In the genomic region with DNA sequence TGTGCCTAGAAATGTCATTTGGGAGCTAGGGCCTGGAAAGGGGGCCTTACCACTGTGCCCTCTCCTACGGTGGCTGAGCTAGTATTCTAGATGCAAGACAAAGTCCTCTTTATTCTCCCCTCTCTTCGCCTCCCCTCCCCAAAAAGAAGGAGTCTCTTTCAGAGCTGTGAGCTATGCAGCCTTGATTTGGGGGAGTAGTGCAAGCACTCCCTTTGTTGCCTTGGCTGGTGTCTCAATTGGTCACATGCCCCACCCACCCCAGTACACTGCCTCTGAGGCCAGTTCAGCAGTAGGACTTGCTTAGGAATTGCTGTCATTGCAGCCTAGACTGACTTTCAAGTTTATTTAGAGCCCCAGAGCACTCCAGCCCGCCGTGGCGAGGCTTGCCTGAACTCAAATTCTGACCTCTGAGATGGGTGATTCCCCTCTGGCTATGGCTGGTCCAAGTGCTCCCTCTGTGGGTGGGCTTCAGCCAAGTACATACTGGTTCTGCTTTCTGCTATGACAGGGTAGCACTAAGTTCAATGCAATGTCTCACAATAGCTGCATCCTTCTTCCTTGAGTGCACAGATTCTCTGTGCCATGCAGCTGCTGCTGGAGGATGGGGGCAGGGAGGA, we compare ENCODE assay signal across 8 cellular contexts. TPM values are rescaled to one million over a fixed set of nuclear protein-coding genes. Genes with fewer than 3 reads are reported as not detected.
DNase-seq lines count a peak whose midpoint lies in the region; ATAC-seq, FAIRE-seq and TF ChIP-seq lines count a peak whose summit lies in the region.

No MANE protein-coding gene starts in this region.

- peak; percentile 78 for TF ChIP-seq RAD21 in HepG2 (CRISPR knock-in tag; IDR thresholded peaks at IDR 0.05)

- no peaks in the 10 kb centered on the region for H4K20me1 ChIP-seq in HepG2 (ENCODE audit: insufficient read depth, low read length)

- FAIRE-seq in HepG2 (lab: Jason Lieb, UNC) = peak; percentile 53

- H3K4me3 ChIP-seq in HepG2 (replicated peaks in 1 of 3; ENCODE audit: insufficient read depth in 1 of 3, low read depth in 2 of 3, low read length in 3 of 3) (peak overlapping the region in 1 of 3 experiments; percentile 14; a peak in 1 of 6 replicates), vagina (no peak overlapping the region)

- TF ChIP-seq CTCF in HepG2 (CRISPR knock-in tag; IDR thresholded peaks at IDR 0.05) (peak; percentile 94), vagina (IDR thresholded peaks at IDR 0.05) (no peak)

- no TSS peak for BruUV-seq in HepG2 (replicated peaks; lab: Mats Ljungman, UMichigan)

- H3K4me1 ChIP-seq in HepG2 (ENCODE audit: insufficient read depth, low read length) (peaks cover 10% of the 10 kb centered on the region), vagina (no peaks in the 10 kb centered on the region)

- H3K9me3 ChIP-seq in HepG2 (ENCODE audit: low read length) (no peaks in the 10 kb centered on the region), vagina (no peaks in the 10 kb centered on the region)

- no peaks in the 10 kb centered on the region for H3K79me2 ChIP-seq in HepG2 (ENCODE audit: insufficient read depth, low read length)

- intact Hi-C loops in HepG2 (cut with micrococcal nuclease; ENCODE audit: unreplicated experiment) = loop anchor here (1.0 to 5.0 kb wide), 2 partner anchors 37 to 102 kb away; a partner anchor contains a TSS
- intact Hi-C loops in vagina (cut with DNase I) = no loop called here

- peak; percentile 24 for DNase-seq in NCI-H146 (lab: John Stamatoyannopoulos, UW)
- no peak for DNase-seq in NCI-H146 treated with DMSO at 0.1 percent for 48 hours (lab: John Stamatoyannopoulos, UW; ENCODE audit: unreplicated experiment)
- DNase-seq in activated CD4-positive, alpha-beta T cell treated with anti-CD3 and anti-CD28 coated beads, Interleukin-2, amount 50 U/mL, for 48 hours = peak; percentile 36 to 47
- peak; percentile 74 for DNase-seq in HepG2 (ENCODE audit: low spot score)
- DNase-seq in vagina (ENCODE audit: extremely low spot score in 2 of 2) = no peak
- no peak for DNase-seq in HuH-7.5 (ENCODE audit: low spot score)

- TF ChIP-seq POLR2A in HepG2 (IDR thresholded peaks at IDR 0.05; ENCODE audit: insufficient read depth in 1 of 2, low read depth in 2 of 2, low read length in 2 of 2) (no peak), vagina (IDR thresholded peaks at IDR 0.05) (no peak)

- POLR2A ChIA-PET in HepG2 (lab: Yijun Ruan, JAX) = interaction anchor here (0.9 to 1.8 kb wide), 2 partner anchors 37 to 366 kb away, joined by 4 to 6 read pairs; a partner anchor contains a TSS

- H3K36me3 ChIP-seq in HepG2 (replicated peaks in 1 of 2; ENCODE audit: control insufficient read depth in 1 of 2, insufficient read depth in 2 of 2, low read length in 2 of 2) = no peaks in the 10 kb centered on the region
- H3K36me3 ChIP-seq in vagina = no peaks in the 10 kb centered on the region

- no peak overlapping the region for H2AFZ ChIP-seq in HepG2 (ENCODE audit: low read length)

- no peak overlapping the region for H3K27ac ChIP-seq in HepG2 (ENCODE audit: extremely low read length, insufficient read depth, low read length)
- no peak overlapping the region for H3K27ac ChIP-seq in vagina

- in situ Hi-C loops in HepG2 (cut with HindIII; ENCODE audit: extremely low pct_ligation_motif_present, low pct_unique_long_range_greater_than_20kb) = no loop called here

- CTCF ChIA-PET in HepG2 (lab: Yijun Ruan, JAX; ENCODE audit: low intra/inter-chr PET ratio, low total read pairs) = no interaction called here

- TF ChIP-seq EP300 in HepG2 (IDR thresholded peaks at IDR 0.05; ENCODE audit: low read depth in 2 of 2, low read length in 2 of 2) (no peak), HepG2 (CRISPR knock-in tag; IDR thresholded peaks at IDR 0.05; ENCODE audit: borderline replicate concordance) (no peak)

- no peaks in the 10 kb centered on the region for H3K27me3 ChIP-seq in HepG2 (ENCODE audit: control insufficient read depth in 1 of 2, insufficient read depth in 2 of 2, low read length in 2 of 2)
- H3K27me3 ChIP-seq in vagina = no peaks in the 10 kb centered on the region

- 7% methylated on average over 5 of the region's 5 CpGs for WGBS in HepG2 (ENCODE audit: low lambda C conversion rate)

- H3K9ac ChIP-seq in HepG2 (ENCODE audit: insufficient read depth, low read depth, low read length) = no peak overlapping the region

- H3K4me2 ChIP-seq in HepG2 (ENCODE audit: low read depth, low read length) = peak overlapping the region; percentile 58

- peak; percentile 98 for ATAC-seq in GM21360 (IDR thresholded peaks at IDR 0.05; ENCODE audit: unreplicated experiment)
- peak; percentile 97 for ATAC-seq in HG03442 (IDR thresholded peaks at IDR 0.05; ENCODE audit: unreplicated experiment)
- peak; percentile 93 for ATAC-seq in HepG2

TF ChIP-seq in HepG2, 621 proteins besides CTCF, POLR2A, EP300 and RAD21 (continues in another document):
- TF ChIP-seq, protein P1, sequence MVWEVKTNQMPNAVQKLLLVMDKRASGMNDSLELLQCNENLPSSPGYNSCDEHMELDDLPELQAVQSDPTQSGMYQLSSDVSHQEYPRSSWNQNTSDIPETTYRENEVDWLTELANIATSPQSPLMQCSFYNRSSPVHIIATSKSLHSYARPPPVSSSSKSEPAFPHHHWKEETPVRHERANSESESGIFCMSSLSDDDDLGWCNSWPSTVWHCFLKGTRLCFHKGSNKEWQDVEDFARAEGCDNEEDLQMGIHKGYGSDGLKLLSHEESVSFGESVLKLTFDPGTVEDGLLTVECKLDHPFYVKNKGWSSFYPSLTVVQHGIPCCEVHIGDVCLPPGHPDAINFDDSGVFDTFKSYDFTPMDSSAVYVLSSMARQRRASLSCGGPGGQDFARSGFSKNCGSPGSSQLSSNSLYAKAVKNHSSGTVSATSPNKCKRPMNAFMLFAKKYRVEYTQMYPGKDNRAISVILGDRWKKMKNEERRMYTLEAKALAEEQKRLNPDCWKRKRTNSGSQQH (CRISPR knock-in tag; IDR thresholded peaks at IDR 0.05; ENCODE audit: low read depth) = no peak
- TF ChIP-seq ZSCAN29 (CRISPR knock-in tag; conservative IDR thresholded peaks at IDR 0.05) (no peak), ZNF501 (CRISPR knock-in tag; IDR thresholded peaks at IDR 0.05) (peak; percentile 53; the same call in 1 of the 2 replicates), ZFP36L1 (CRISPR knock-in tag; IDR thresholded peaks at IDR 0.05) (0 out of 2 replicates have a peak, but pooled peaks have one; percentile 70), GZF1 (CRISPR knock-in tag; IDR thresholded peaks at IDR 0.05) (no peak), ZNF841 (CRISPR knock-in tag; IDR thresholded peaks at IDR 0.05; ENCODE audit: borderline replicate concordance) (no peak), ZNF263 (CRISPR knock-in tag; IDR thresholded peaks at IDR 0.05) (peak; percentile 43; the same call in 1 of the 2 replicates)
- TF ChIP-seq, protein P2, sequence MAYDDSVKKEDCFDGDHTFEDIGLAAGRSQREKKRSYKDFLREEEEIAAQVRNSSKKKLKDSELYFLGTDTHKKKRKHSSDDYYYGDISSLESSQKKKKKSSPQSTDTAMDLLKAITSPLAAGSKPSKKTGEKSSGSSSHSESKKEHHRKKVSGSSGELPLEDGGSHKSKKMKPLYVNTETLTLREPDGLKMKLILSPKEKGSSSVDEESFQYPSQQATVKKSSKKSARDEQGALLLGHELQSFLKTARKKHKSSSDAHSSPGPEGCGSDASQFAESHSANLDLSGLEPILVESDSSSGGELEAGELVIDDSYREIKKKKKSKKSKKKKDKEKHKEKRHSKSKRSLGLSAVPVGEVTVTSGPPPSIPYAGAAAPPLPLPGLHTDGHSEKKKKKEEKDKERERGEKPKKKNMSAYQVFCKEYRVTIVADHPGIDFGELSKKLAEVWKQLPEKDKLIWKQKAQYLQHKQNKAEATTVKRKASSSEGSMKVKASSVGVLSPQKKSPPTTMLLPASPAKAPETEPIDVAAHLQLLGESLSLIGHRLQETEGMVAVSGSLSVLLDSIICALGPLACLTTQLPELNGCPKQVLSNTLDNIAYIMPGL (CRISPR knock-in tag; IDR thresholded peaks at IDR 0.05; ENCODE audit: borderline replicate concordance in 1 of 2, low read depth in 1 of 2) = peak; percentile 58 to 65; a peak in 2 of 4 replicates
- TF ChIP-seq, protein P3, sequence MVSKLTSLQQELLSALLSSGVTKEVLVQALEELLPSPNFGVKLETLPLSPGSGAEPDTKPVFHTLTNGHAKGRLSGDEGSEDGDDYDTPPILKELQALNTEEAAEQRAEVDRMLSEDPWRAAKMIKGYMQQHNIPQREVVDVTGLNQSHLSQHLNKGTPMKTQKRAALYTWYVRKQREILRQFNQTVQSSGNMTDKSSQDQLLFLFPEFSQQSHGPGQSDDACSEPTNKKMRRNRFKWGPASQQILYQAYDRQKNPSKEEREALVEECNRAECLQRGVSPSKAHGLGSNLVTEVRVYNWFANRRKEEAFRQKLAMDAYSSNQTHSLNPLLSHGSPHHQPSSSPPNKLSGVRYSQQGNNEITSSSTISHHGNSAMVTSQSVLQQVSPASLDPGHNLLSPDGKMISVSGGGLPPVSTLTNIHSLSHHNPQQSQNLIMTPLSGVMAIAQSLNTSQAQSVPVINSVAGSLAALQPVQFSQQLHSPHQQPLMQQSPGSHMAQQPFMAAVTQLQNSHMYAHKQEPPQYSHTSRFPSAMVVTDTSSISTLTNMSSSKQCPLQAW (CRISPR knock-in tag; IDR thresholded peaks at IDR 0.05) = peak; percentile 73

RNA-seq across cellular contexts. Expression of a gene that starts 37.0 kb away (rescaled TPM):
- total RNA-seq in HepG2 (2016; rRNA removed; fragmentation: Illumina TruSeq; extraction: Trizol) (15.5 and 23.3 TPM in 2 replicates), vagina (11.5 TPM)
- total RNA-seq in HepG2 (2016; cell fraction: cytosol; rRNA removed; fragmentation: Illumina TruSeq; extraction: Trizol; ENCODE audit: low read depth) = 1.6 and 1.8 TPM in 2 replicates
- total RNA-seq in HepG2 (2016; cell fraction: insoluble cytoplasmic fraction; rRNA removed; fragmentation: Illumina TruSeq; extraction: Trizol) = 17.5 and 22.7 TPM in 2 replicates
- 5.6 and 7.4 TPM in 2 replicates for total RNA-seq in HepG2 (2016; cell fraction: membrane; rRNA removed; fragmentation: Illumina TruSeq; extraction: Trizol)
- 12.8 and 13.0 TPM in 2 replicates for total RNA-seq in HepG2 (2016; cell fraction: nucleus; rRNA removed; fragmentation: Illumina TruSeq; extraction: Trizol)
- polyA plus RNA-seq in HepG2 (2011; rRNA removed) = 15.2 and 16.9 TPM in 2 replicates
- polyA plus RNA-seq in HepG2 (2011; cell fraction: cytosol; rRNA removed) = 7.6 and 10.6 TPM in 2 replicates
- polyA plus RNA-seq in HepG2 (2011; cell fraction: nucleus; rRNA removed) = 8.6 and 9.8 TPM in 2 replicates
- polyA plus RNA-seq in HepG2 (2012) = 13.5 and 16.7 TPM in 2 replicates
- polyA plus RNA-seq in HepG2 (2016; cell fraction: cytosol; fragmentation: Illumina TruSeq; extraction: Trizol; ENCODE audit: low read depth) = 0.57 and 0.70 TPM in 2 replicates
- polyA plus RNA-seq in HepG2 (2016; cell fraction: insoluble cytoplasmic fraction; fragmentation: Illumina TruSeq; extraction: Trizol; ENCODE audit: low read depth) = 15.9 and 16.0 TPM in 2 replicates
- 2.2 and 2.6 TPM in 2 replicates for polyA plus RNA-seq in HepG2 (2016; cell fraction: membrane; fragmentation: Illumina TruSeq; extraction: Trizol; ENCODE audit: low read depth)
- polyA plus RNA-seq in HepG2 (2016; cell fraction: nucleus; fragmentation: Illumina TruSeq; extraction: Trizol; ENCODE audit: insufficient read depth, low read depth) = 11.2 and 12.2 TPM in 2 replicates
- polyA minus RNA-seq in HepG2 (2011; rRNA and poly(A)+ RNA removed; ENCODE audit: low replicate concordance) = 30.5 and 39.3 TPM in 2 replicates
- polyA minus RNA-seq in HepG2 (2011; cell fraction: cytosol; rRNA and poly(A)+ RNA removed) = 12.7 and 15.8 TPM in 2 replicates
- polyA minus RNA-seq in HepG2 (2011; cell fraction: nucleus; rRNA and poly(A)+ RNA removed) = 34.8 and 39.1 TPM in 2 replicates

Comparison
In these comparisons a context has a peak if more than half of its experiments do, and no peak if none do; other contexts are left out.
1. DNase-seq: peak in NCI-H146 (single experiment), activated CD4-positive, alpha-beta T cell treated with anti-CD3 and anti-CD28 coated beads, Interleukin-2, amount 50 U/mL, for 48 hours (2 of 2) and HepG2 (single experiment); none in NCI-H146 treated with DMSO at 0.1 percent for 48 hours (single experiment), vagina (0 of 2) and HuH-7.5 (single experiment).
2. Peak in every context shown above with its lines, with median percentiles within 50 percentile points of each other: ATAC-seq.